Comparison of ENCODE assay signal across 8 cellular contexts in genomic region chr2:219176818-219177593, GRCh38. TPM values are rescaled to one million over a fixed set of nuclear protein-coding genes. Genes with fewer than 3 reads are reported as not detected.
DNase-seq lines count a peak whose midpoint lies in the region; ATAC-seq and TF ChIP-seq lines count a peak whose summit lies in the region.

Gene CNPPD1, minus strand, starts transcription at chr2:219176925. Its CDS starts 97 bp downstream, at chr2:219176828.

- peak within 1 kb of the TSS; percentile 88 for H3K4me3 ChIP-seq in GM12865 (ENCODE audit: low read depth, low read length)
- peak within 1 kb of the TSS; percentile 49 for H3K4me3 ChIP-seq in cardiac muscle cell
- peak within 1 kb of the TSS; percentile 57 to 100 (median 92) for H3K4me3 ChIP-seq in transverse colon

- TF ChIP-seq POLR2A in transverse colon (IDR thresholded peaks at IDR 0.05), result peak; percentile 95

- in situ Hi-C loops in transverse colon (cut with MboI; ENCODE audit: low pct_ligation_motif_present in 1 of 4, low pct_unique_long_range_greater_than_20kb in 1 of 4, low sequenced_read_pairs in 3 of 4), result loop anchor here in 2 of 4 donors (10.0 kb wide), 1 partner anchor 118 kb away; no protein-coding TSS in a partner anchor

- H3K9me3 ChIP-seq in cardiac muscle cell (ENCODE audit: low read depth) (no peaks in the 10 kb centered on the region), transverse colon (no peaks in the 10 kb centered on the region)

- H3K27ac ChIP-seq in cardiac muscle cell (peak within 1 kb of the TSS; percentile 93), transverse colon (peak within 1 kb of the TSS; percentile 93 to 100 (median 96))

- TF ChIP-seq EP300 in transverse colon (IDR thresholded peaks at IDR 0.05; ENCODE audit: low read depth), result no peak

- H3K4me1 ChIP-seq in cardiac muscle cell (ENCODE audit: low read depth) (peaks cover 4% of the 10 kb centered on the region), transverse colon (peaks cover 14 to 49% (median 30%) of the 10 kb centered on the region in 4 donors)

- 0% methylated on average over 6 to 66 of the region's 69 CpGs for WGBS in transverse colon (ENCODE audit: low coverage in 1 of 2), 2 donors

- no peak for TF ChIP-seq CTCF in GM12865 (IDR thresholded peaks at IDR 0.05; ENCODE audit: insufficient read depth, low read depth, low read length, missing control alignments)
- no peak for TF ChIP-seq CTCF in cardiac muscle cell (IDR thresholded peaks at IDR 0.05; ENCODE audit: low read depth, low read length)
- peak in 1 of 5 experiments; percentile 0 for TF ChIP-seq CTCF in transverse colon (IDR thresholded peaks at IDR 0.05)

- intact Hi-C loops in transverse colon (cut with DNase I; ENCODE audit: low total_unique reads), result loop anchor here (2.0 kb wide), 1 partner anchor 104 kb away; no protein-coding TSS in a partner anchor

- peak; percentile 94 for DNase-seq in GM12865 (ENCODE audit: low read depth)
- DNase-seq in NCI-H1105 treated with DMSO at 0.1 percent for 48 hours (lab: John Stamatoyannopoulos, UW), result peak; percentile 64
- peak; percentile 84 for DNase-seq in SW480 (ENCODE audit: low spot score)
- peak; percentile 71 for DNase-seq in activated naive CD8-positive, alpha-beta T cell treated with anti-CD3 and anti-CD28 coated beads, Interleukin-2, amount 50 U/mL, for 16 hours (ENCODE audit: low read depth, low spot score)
- peak; percentile 83 to 89 for DNase-seq in cardiac muscle cell (ENCODE audit: low read depth in 1 of 2, low spot score in 1 of 2)
- peak; percentile 85 for DNase-seq in pons (ENCODE audit: low spot score)
- DNase-seq in transverse colon, result peak; percentile 93

- H3K36me3 ChIP-seq in cardiac muscle cell, result peaks cover 21% of the 10 kb centered on the region
- H3K36me3 ChIP-seq in transverse colon, result peaks cover 0 to 38% (median 19%) of the 10 kb centered on the region in 4 donors

- H3K27me3 ChIP-seq in cardiac muscle cell, result no peaks in the 10 kb centered on the region
- H3K27me3 ChIP-seq in transverse colon, result no peaks in the 10 kb centered on the region

- ATAC-seq in HG02623 (IDR thresholded peaks at IDR 0.05; ENCODE audit: unreplicated experiment), result peak; percentile 63

RNA-seq across cellular contexts. Expression of gene CNPPD1, which starts in this region (rescaled TPM):
- total RNA-seq in cardiac muscle cell (42.1 and 42.6 TPM in 2 replicates), transverse colon (100 to 1,000 TPM in 3 of 4 donors, 10 to 100 TPM in 1; 50.4 to 114 (median 106) TPM)
- 70.2 and 81.9 TPM in 2 replicates for polyA plus RNA-seq in cardiac muscle cell

Comparison
In these comparisons a context has a peak if more than half of its experiments do, and no peak if none do; other contexts are left out.
1. Peak in every context shown above with its lines: DNase-seq, ATAC-seq, H3K4me3 ChIP-seq and H3K27ac ChIP-seq.